In genomic region chr3:148211725-148212124, GRCh38 we compare ENCODE assay signal across 10 cellular contexts.
DNase-seq lines count a peak whose midpoint lies in the region; ATAC-seq and TF ChIP-seq lines count a peak whose summit lies in the region.
"Had no signal": no experiment of that assay in that cellular context is flagged by ENCODE, and none has a peak within 500 bp of the region (broad histone marks: within the 10 kb centered on the region; RNA-seq: fewer than 3 reads in every experiment).

No MANE protein-coding gene starts in this region.

- ATAC-seq in GM19324 (IDR thresholded peaks at IDR 0.05; ENCODE audit: low FRiP score, unreplicated experiment): peak; percentile 87
- ATAC-seq in HG03432 (IDR thresholded peaks at IDR 0.05; ENCODE audit: unreplicated experiment): peak; percentile 92

- H3K9me3 ChIP-seq in transverse colon (no peaks in the 10 kb centered on the region), stomach (no peaks in the 10 kb centered on the region)
- H3K9me3 ChIP-seq: HAP-1, suprapubic skin had no signal

- intact Hi-C loops in transverse colon (cut with DNase I; ENCODE audit: low total_unique reads): no loop called here
- intact Hi-C loops in stomach (cut with DNase I; ENCODE audit: low total_unique reads): no loop called here

- no peak for TF ChIP-seq POLR2A in transverse colon (IDR thresholded peaks at IDR 0.05)
- TF ChIP-seq POLR2A in stomach (IDR thresholded peaks at IDR 0.05): no peak

- DNase-seq in brain microvascular endothelial cell (peak; percentile 56), transverse colon (peak; percentile 26), RPMI8226 (no peak), stomach (no peak), 8988T (no peak)
- DNase-seq: activated CD4-positive, alpha-beta T cell treated with anti-CD3 and anti-CD28 coated beads, Interleukin-2, amount 50 U/mL, for 4 hours had no signal

- H3K27ac ChIP-seq in brain microvascular endothelial cell (no peak overlapping the region), transverse colon (no peak overlapping the region), stomach (no peak overlapping the region)
- H3K27ac ChIP-seq: suprapubic skin had no signal

- H3K27me3 ChIP-seq in brain microvascular endothelial cell (replicated peaks): no peaks in the 10 kb centered on the region
- H3K27me3 ChIP-seq in transverse colon: no peaks in the 10 kb centered on the region
- H3K27me3 ChIP-seq in stomach: no peaks in the 10 kb centered on the region
- H3K27me3 ChIP-seq: suprapubic skin had no signal

- no peak for TF ChIP-seq CTCF in brain microvascular endothelial cell (IDR thresholded peaks at IDR 0.05; ENCODE audit: low read depth, low read length, missing control alignments)
- no peak for TF ChIP-seq CTCF in transverse colon (IDR thresholded peaks at IDR 0.05)
- no peak for TF ChIP-seq CTCF in stomach (IDR thresholded peaks at IDR 0.05)

- TF ChIP-seq EP300 in transverse colon (IDR thresholded peaks at IDR 0.05; ENCODE audit: low read depth) (no peak), stomach (IDR thresholded peaks at IDR 0.05) (no peak)

- no peaks in the 10 kb centered on the region for H3K4me1 ChIP-seq in transverse colon
- no peaks in the 10 kb centered on the region for H3K4me1 ChIP-seq in stomach
- H3K4me1 ChIP-seq: HAP-1, suprapubic skin had no signal

- H3K36me3 ChIP-seq in brain microvascular endothelial cell (replicated peaks): no peaks in the 10 kb centered on the region
- H3K36me3 ChIP-seq in transverse colon: no peaks in the 10 kb centered on the region
- H3K36me3 ChIP-seq in stomach: no peaks in the 10 kb centered on the region
- H3K36me3 ChIP-seq: HAP-1, suprapubic skin had no signal

- in situ Hi-C loops in brain microvascular endothelial cell (cut with HindIII; ENCODE audit: low pct_ligation_motif_present, low sequenced_read_pairs): no loop called here
- in situ Hi-C loops in transverse colon (cut with MboI; ENCODE audit: low pct_ligation_motif_present in 1 of 4, low pct_unique_long_range_greater_than_20kb in 1 of 4, low sequenced_read_pairs in 3 of 4): no loop called here

- H3K4me3 ChIP-seq in brain microvascular endothelial cell (ENCODE audit: low read depth, low read length): no peak overlapping the region
- H3K4me3 ChIP-seq in transverse colon: no peak overlapping the region
- no peak overlapping the region for H3K4me3 ChIP-seq in stomach
- H3K4me3 ChIP-seq: HAP-1, suprapubic skin had no signal

Comparison
In these comparisons a context has a peak if more than half of its experiments do, and no peak if none do; other contexts are left out.
1. DNase-seq: peak in brain microvascular endothelial cell (single experiment) and transverse colon (single experiment); none in RPMI8226 (single experiment), stomach (single experiment) and 8988T (single experiment).